Comparison of ENCODE assay signal across 7 cellular contexts in the genomic region with DNA sequence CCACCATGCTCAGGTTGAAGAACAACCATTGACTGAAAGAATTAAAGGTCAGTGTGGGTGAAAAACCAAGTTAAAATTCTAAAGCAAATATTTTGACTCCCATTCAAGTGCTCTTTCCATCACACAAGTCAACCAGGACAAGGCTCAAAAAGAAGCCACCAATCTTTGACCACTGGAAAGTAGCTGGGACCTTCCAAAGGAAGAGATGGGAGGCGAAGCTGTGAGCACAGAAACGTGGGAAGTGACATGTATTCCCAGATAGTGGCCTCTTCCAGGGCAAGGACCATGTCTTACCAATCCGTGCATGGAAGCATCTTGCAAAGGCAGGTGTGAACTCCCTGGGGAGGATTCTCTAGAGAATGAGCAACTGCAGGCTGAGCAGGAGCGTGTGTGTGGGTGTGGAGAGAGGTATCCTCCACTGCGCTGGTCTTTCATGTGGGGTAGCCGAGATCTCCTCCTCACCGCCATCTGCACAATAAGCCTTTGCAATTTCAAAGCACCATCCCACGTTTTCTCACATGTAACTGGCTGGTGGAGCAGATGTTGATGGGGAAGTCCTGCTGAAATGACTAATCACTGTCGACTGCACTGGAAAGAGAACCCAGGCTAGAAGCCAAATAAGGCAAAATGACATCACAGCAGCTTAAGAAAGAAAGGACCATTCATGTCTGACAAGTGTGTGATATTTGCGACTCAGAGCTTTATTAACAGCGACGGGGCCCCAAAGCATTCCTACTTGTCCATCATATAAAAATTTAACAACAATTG.
DNase-seq lines count a peak whose midpoint lies in the region; ATAC-seq lines count a peak whose summit lies in the region.

No MANE protein-coding gene starts in this region.

- peaks cover 10 to 14% of the 10 kb centered on the region in 2 donors for H3K36me3 Mint-ChIP-seq in activated naive CD4-positive, alpha-beta T cell treated with anti-CD3 and anti-CD28 coated beads, Interleukin-2, amount 50 U/mL, for 72 hours

- DNase-seq in NCI-H2171 (lab: John Stamatoyannopoulos, UW) (peak; percentile 25), epidermal melanocyte (ENCODE audit: insufficient read length, low spot score) (no peak), NCI-H526 treated with DMSO at 0.1 percent for 48 hours (lab: John Stamatoyannopoulos, UW) (no peak)
- DNase-seq in activated naive CD4-positive, alpha-beta T cell treated with anti-CD3 and anti-CD28 coated beads, Interleukin-2, amount 50 U/mL, for 72 hours (ENCODE audit: low spot score in 2 of 2): peak; percentile 77 to 88
- DNase-seq in stimulated activated CD4-positive, alpha-beta T cell treated with anti-CD3 and anti-CD28 coated beads, Interleukin-15, amount 100 ng/mL, for 24 hours: peak; percentile 90

- peaks cover 0 to 8% of the 10 kb centered on the region in 2 donors for H3K9me3 Mint-ChIP-seq in activated naive CD4-positive, alpha-beta T cell treated with anti-CD3 and anti-CD28 coated beads, Interleukin-2, amount 50 U/mL, for 72 hours

- peak overlapping the region in 1 of 2 donors; percentile 6 for H3K27ac Mint-ChIP-seq in activated naive CD4-positive, alpha-beta T cell treated with anti-CD3 and anti-CD28 coated beads, Interleukin-2, amount 50 U/mL, for 72 hours

- ATAC-seq in GM18861 (IDR thresholded peaks at IDR 0.05; ENCODE audit: unreplicated experiment) (peak; percentile 82), HG02588 (IDR thresholded peaks at IDR 0.05; ENCODE audit: unreplicated experiment) (peak; percentile 89)
- ATAC-seq in activated naive CD4-positive, alpha-beta T cell treated with anti-CD3 and anti-CD28 coated beads, Interleukin-2, amount 50 U/mL, for 72 hours: peak; percentile 99

Comparison
In these comparisons a context has a peak if more than half of its experiments do, and no peak if none do; other contexts are left out.
1. DNase-seq: peak in NCI-H2171 (single experiment), activated naive CD4-positive, alpha-beta T cell treated with anti-CD3 and anti-CD28 coated beads, Interleukin-2, amount 50 U/mL, for 72 hours (2 of 2) and stimulated activated CD4-positive, alpha-beta T cell treated with anti-CD3 and anti-CD28 coated beads, Interleukin-15, amount 100 ng/mL, for 24 hours (single experiment); none in epidermal melanocyte (single experiment) and NCI-H526 treated with DMSO at 0.1 percent for 48 hours (single experiment).
2. Peak in every context shown above with its lines, with median percentiles within 50 percentile points of each other: ATAC-seq.